Comparison of ENCODE assay signal across 31 cellular contexts in genomic region chr10:106181491-106181890, GRCh38.
DNase-seq lines count a peak whose midpoint lies in the region; ATAC-seq and TF ChIP-seq lines count a peak whose summit lies in the region.
"Had no signal": no experiment of that assay in that cellular context is flagged by ENCODE, and none has a peak within 500 bp of the region (broad histone marks: within the 10 kb centered on the region; RNA-seq: fewer than 3 reads in every experiment).

No MANE protein-coding gene starts in this region.

- no peak for ATAC-seq in foreskin keratinocyte
- ATAC-seq: effector memory CD8-positive, alpha-beta T cell; esophagus mucosa; heart left ventricle; mucosa of descending colon; stimulated activated naive CD8-positive, alpha-beta T cell treated with anti-CD3 and anti-CD28 coated beads, Interleukin-15, Interleukin-2, amounts not matched to agents 100 U/mL and 50 U/mL, for 24 hours had no signal

- no peaks in the 10 kb centered on the region for H3K27me3 ChIP-seq in fibroblast of lung (ENCODE audit: control insufficient read depth, insufficient read depth, low read length)
- no peaks in the 10 kb centered on the region for H3K27me3 ChIP-seq in foreskin keratinocyte
- H3K27me3 ChIP-seq: BLaER1, sigmoid colon, uterus had no signal

- H3K36me3 Mint-ChIP-seq in nephron (ENCODE audit: low read depth) = no peaks in the 10 kb centered on the region
- no peaks in the 10 kb centered on the region for H3K36me3 Mint-ChIP-seq in nephron progenitor cell (ENCODE audit: low read depth)

- no peak for TF ChIP-seq CTCF in AG10803 (conservative IDR thresholded peaks at IDR 0.05; ENCODE audit: low read length)
- no peak for TF ChIP-seq CTCF in fibroblast of lung (conservative IDR thresholded peaks at IDR 0.05 in 1 of 2, IDR thresholded peaks at IDR 0.05 in 1 of 2; ENCODE audit: low read depth in 1 of 2, low read length in 2 of 2)
- no peak for TF ChIP-seq CTCF in nephron (IDR thresholded peaks at IDR 0.05; ENCODE audit: unreplicated experiment in 3 of 3)
- no peak for TF ChIP-seq CTCF in nephron progenitor cell (IDR thresholded peaks at IDR 0.05)
- TF ChIP-seq CTCF in foreskin keratinocyte (conservative IDR thresholded peaks at IDR 0.05) = no peak

- H2AFZ ChIP-seq in fibroblast of lung (ENCODE audit: low read length) = no peak overlapping the region
- H2AFZ ChIP-seq: parathyroid adenoma had no signal

- H3K9me3 Mint-ChIP-seq in nephron (no peaks in the 10 kb centered on the region), nephron progenitor cell (no peaks in the 10 kb centered on the region)
- H3K9me3 Mint-ChIP-seq: activated naive CD4-positive, alpha-beta T cell treated with anti-CD3 and anti-CD28 coated beads for 36 hours had no signal

- no peaks in the 10 kb centered on the region for H3K36me3 ChIP-seq in fibroblast of lung (ENCODE audit: control insufficient read depth, insufficient read depth, low read length)
- H3K36me3 ChIP-seq: BLaER1, heart left ventricle, sigmoid colon, SJCRH30, uterus had no signal

- no peak overlapping the region for H3K4me2 ChIP-seq in fibroblast of lung (ENCODE audit: extremely low read depth, insufficient read depth, low read length)
- H3K4me2 ChIP-seq: BLaER1, KMS-11 had no signal

- no peak overlapping the region for H3K9ac ChIP-seq in fibroblast of lung (ENCODE audit: insufficient read depth, low read length)
- H3K9ac ChIP-seq: BLaER1, KMS-11, parathyroid adenoma had no signal

- peaks cover 23% of the 10 kb centered on the region for H3K4me1 Mint-ChIP-seq in nephron
- no peaks in the 10 kb centered on the region for H3K4me1 Mint-ChIP-seq in nephron progenitor cell

- peak overlapping the region; percentile 0 to 24 (median 7) for H3K27ac Mint-ChIP-seq in nephron
- H3K27ac Mint-ChIP-seq in nephron progenitor cell = no peak overlapping the region
- H3K27ac Mint-ChIP-seq: activated naive CD4-positive, alpha-beta T cell treated with anti-CD3 and anti-CD28 coated beads for 36 hours; effector memory CD8-positive, alpha-beta T cell had no signal

- DNase-seq in AG10803 (ENCODE audit: low read depth) (peak; percentile 77), MV-4-11 (lab: John Stamatoyannopoulos, UW) (peak; percentile 24), fibroblast of lung (ENCODE audit: low read depth in 2 of 2) (peak; percentile 8 to 16), cerebellar cortex (ENCODE audit: low spot score) (no peak), nephron progenitor cell (no peak), foreskin keratinocyte (no peak)
- DNase-seq in activated CD4-positive, CD25-positive, alpha-beta regulatory T cell (lab: John Stamatoyannopoulos, UW) = no peak
- DNase-seq: activated CD4-positive, alpha-beta T cell treated with anti-CD3 and anti-CD28 coated beads, Interleukin-2, amount 50 U/mL, for 4 hours; activated naive CD4-positive, alpha-beta T cell treated with anti-CD3 and anti-CD28 coated beads for 36 hours; amniotic stem cell; COR-L47; cortex of kidney; effector memory CD8-positive, alpha-beta T cell; GF-D8; heart left ventricle; MM.1S; mucosa of descending colon; NCI-H2081 treated with DMSO at 0.1 percent for 48 hours; NCI-H345; NCI-H82; sigmoid colon; SJCRH30; stimulated activated CD4-positive, alpha-beta T cell treated with anti-CD3 and anti-CD28 coated beads, Interleukin-15, amount 100 ng/mL, for 24 hours; stimulated activated naive CD8-positive, alpha-beta T cell treated with anti-CD3 and anti-CD28 coated beads, Interleukin-15, Interleukin-2, amounts not matched to agents 100 U/mL and 50 U/mL, for 24 hours; T1000; uterus had no signal

- no peaks in the 10 kb centered on the region for H4K20me1 ChIP-seq in fibroblast of lung (ENCODE audit: control insufficient read depth, extremely low read depth, insufficient read depth, low read length)
- H4K20me1 ChIP-seq: BLaER1 had no signal

- no peaks in the 10 kb centered on the region for H3K79me2 ChIP-seq in fibroblast of lung (ENCODE audit: control insufficient read depth, insufficient read depth, low read length)
- H3K79me2 ChIP-seq: parathyroid adenoma had no signal

- H3K4me3 Mint-ChIP-seq in nephron (no peak overlapping the region), nephron progenitor cell (no peak overlapping the region)
- H3K4me3 Mint-ChIP-seq: activated naive CD4-positive, alpha-beta T cell treated with anti-CD3 and anti-CD28 coated beads for 36 hours; effector memory CD8-positive, alpha-beta T cell had no signal

- no peak overlapping the region for H3K4me3 ChIP-seq in AG10803 (ENCODE audit: low read length)
- H3K4me3 ChIP-seq in fibroblast of lung (replicated peaks in 1 of 4; ENCODE audit: control extremely low read depth in 1 of 4, insufficient read depth in 1 of 4, low read depth in 3 of 4, low read length in 4 of 4) = no peak overlapping the region
- H3K4me3 ChIP-seq: BLaER1, heart left ventricle, mucosa of descending colon, sigmoid colon, SJCRH30, uterus had no signal

- no peaks in the 10 kb centered on the region for H3K9me3 ChIP-seq in fibroblast of lung (ENCODE audit: control insufficient read depth, insufficient read depth, low read depth, low read length)
- H3K9me3 ChIP-seq: BLaER1, heart left ventricle, mucosa of descending colon, sigmoid colon, SJCRH30, uterus had no signal

- H3K27me3 Mint-ChIP-seq in nephron (ENCODE audit: low read depth) (no peaks in the 10 kb centered on the region), nephron progenitor cell (ENCODE audit: low read depth, poor library complexity) (peaks cover 4% of the 10 kb centered on the region)
- H3K27me3 Mint-ChIP-seq: effector memory CD8-positive, alpha-beta T cell had no signal

- H3K4me1 ChIP-seq in fibroblast of lung (ENCODE audit: control insufficient read depth, extremely low read depth, insufficient read depth, low read length) (no peaks in the 10 kb centered on the region), foreskin keratinocyte (no peaks in the 10 kb centered on the region)
- H3K4me1 ChIP-seq: BLaER1, heart left ventricle, parathyroid adenoma, uterus had no signal

- H3K27ac ChIP-seq in fibroblast of lung (ENCODE audit: insufficient read depth, low read length) (no peak overlapping the region), foreskin keratinocyte (no peak overlapping the region)
- H3K27ac ChIP-seq: BLaER1, heart left ventricle, KMS-11, parathyroid adenoma, sigmoid colon, SJCRH30, uterus had no signal

Comparison
In these comparisons a context has a peak if more than half of its experiments do, and no peak if none do; other contexts are left out.
1. DNase-seq: peak in AG10803 (single experiment), MV-4-11 (single experiment) and fibroblast of lung (2 of 2); none in activated CD4-positive, CD25-positive, alpha-beta regulatory T cell (0 of 4), cerebellar cortex (single experiment), nephron progenitor cell (single experiment) and foreskin keratinocyte (0 of 2).